In the genomic region with DNA sequence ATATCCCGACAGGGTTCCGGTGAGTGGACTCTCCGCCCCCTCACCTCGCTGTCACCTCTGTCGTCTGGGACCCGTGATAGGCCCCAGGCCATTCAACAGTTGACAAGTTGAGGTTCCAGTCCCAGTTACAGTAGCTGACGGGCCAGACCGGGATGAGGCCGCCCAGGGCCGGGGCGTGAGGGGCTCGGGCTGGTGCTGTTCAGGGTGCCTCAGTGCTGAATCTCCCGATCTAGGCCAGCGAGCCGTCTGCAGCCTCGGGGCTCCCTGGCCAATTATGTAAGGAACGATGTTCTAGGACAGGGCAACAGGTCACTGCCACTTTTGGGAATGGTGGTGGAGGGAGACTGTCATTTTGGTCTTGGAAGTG, we compare ENCODE assay signal across 8 cellular contexts. TPM values are rescaled to one million over a fixed set of nuclear protein-coding genes. Genes with fewer than 3 reads are reported as not detected.
DNase-seq lines count a peak whose midpoint lies in the region; ATAC-seq lines count a peak whose summit lies in the region.

No MANE protein-coding gene starts in this region.

- H3K9me3 ChIP-seq in CD8-positive, alpha-beta memory T cell (ENCODE audit: low read length), result no peaks in the 10 kb centered on the region
- H3K9me3 ChIP-seq in naive thymus-derived CD4-positive, alpha-beta T cell (ENCODE audit: control insufficient read depth in 2 of 3, low read length in 3 of 3), result no peaks in the 10 kb centered on the region

- no peaks in the 10 kb centered on the region for H3K9me3 Mint-ChIP-seq in CD8-positive, alpha-beta memory T cell
- no peaks in the 10 kb centered on the region for H3K9me3 Mint-ChIP-seq in T-cell
- H3K9me3 Mint-ChIP-seq in effector memory CD8-positive, alpha-beta T cell, result no peaks in the 10 kb centered on the region
- peaks cover 0 to 2% (median 0%) of the 10 kb centered on the region in 11 donors for H3K9me3 Mint-ChIP-seq in naive thymus-derived CD4-positive, alpha-beta T cell

- H3K4me1 Mint-ChIP-seq in CD8-positive, alpha-beta memory T cell, result peaks cover 45 to 61% (median 57%) of the 10 kb centered on the region in 3 donors
- H3K4me1 Mint-ChIP-seq in T-cell, result peaks cover 38 to 53% (median 50%) of the 10 kb centered on the region in 3 donors
- peaks cover 22 to 43% of the 10 kb centered on the region in 2 donors for H3K4me1 Mint-ChIP-seq in effector memory CD8-positive, alpha-beta T cell (ENCODE audit: low read depth in 2 of 2)
- peaks cover 25 to 52% (median 49%) of the 10 kb centered on the region in 7 donors for H3K4me1 Mint-ChIP-seq in naive thymus-derived CD4-positive, alpha-beta T cell

- POLR2A ChIA-PET in CD8-positive, alpha-beta memory T cell (lab: Charles Lee), result interaction anchor here (0.5 to 2.8 kb wide), 7 partner anchors 11 to 133 kb away, joined by 4 to 35 read pairs (median 13); partner anchors contain the start of genes ADAT1, KARS1, TERF2IP and TMEM231
- POLR2A ChIA-PET in T-cell (lab: Charles Lee), result interaction anchor here in 1 of 2 donors (1.1 to 3.2 kb wide), 4 partner anchors 11 to 80 kb away, joined by 3 to 14 read pairs (median 12); partner anchors contain the start of genes ADAT1, KARS1, TERF2IP and TMEM231
- POLR2A ChIA-PET in naive thymus-derived CD4-positive, alpha-beta T cell (lab: Charles Lee), result interaction anchor here (0.8 to 5.4 kb wide), 9 partner anchors 9 to 133 kb away, joined by 3 to 45 read pairs (median 7); partner anchors contain the start of genes ADAT1, CFDP1, KARS1 and TERF2IP

- peak; percentile 10 to 61 (median 23) for DNase-seq in CD8-positive, alpha-beta memory T cell
- DNase-seq in T-cell (peak in 11 of 34 experiments; percentile 4 to 35 (median 11)), GM19238 (ENCODE audit: insufficient read length, low spot score) (no peak), NCI-H1105 treated with DMSO at 0.1 percent for 48 hours (lab: John Stamatoyannopoulos, UW) (no peak), inferior parietal cortex (ENCODE audit: extremely low spot score) (no peak)
- peak in 2 of 3 experiments; percentile 18 to 22 for DNase-seq in effector memory CD8-positive, alpha-beta T cell
- peak in 6 of 9 donors; percentile 8 to 40 (median 18) for DNase-seq in naive thymus-derived CD4-positive, alpha-beta T cell

- peak overlapping the region; percentile 85 for H3K4me3 ChIP-seq in CD8-positive, alpha-beta memory T cell (ENCODE audit: low read length)
- peak overlapping the region; percentile 93 for H3K4me3 ChIP-seq in naive thymus-derived CD4-positive, alpha-beta T cell (ENCODE audit: low read length)

- peaks cover 7 to 14% of the 10 kb centered on the region in 2 donors for H3K27me3 Mint-ChIP-seq in CD8-positive, alpha-beta memory T cell
- peaks cover 9 to 10% of the 10 kb centered on the region in 2 donors for H3K27me3 Mint-ChIP-seq in T-cell
- peaks cover 19 to 27% of the 10 kb centered on the region in 2 donors for H3K27me3 Mint-ChIP-seq in effector memory CD8-positive, alpha-beta T cell
- peaks cover 8 to 16% (median 13%) of the 10 kb centered on the region in 5 donors for H3K27me3 Mint-ChIP-seq in naive thymus-derived CD4-positive, alpha-beta T cell

- no peaks in the 10 kb centered on the region for H3K27me3 ChIP-seq in CD8-positive, alpha-beta memory T cell (ENCODE audit: insufficient read depth, low read length, poor library complexity, severe bottlenecking)
- H3K27me3 ChIP-seq in naive thymus-derived CD4-positive, alpha-beta T cell (ENCODE audit: control insufficient read depth in 2 of 2, insufficient read depth in 2 of 2, low read length in 2 of 2), result no peaks in the 10 kb centered on the region

- intact Hi-C loops in naive thymus-derived CD4-positive, alpha-beta T cell (cut with micrococcal nuclease), result loop anchor here (1.0 to 10.0 kb wide), 14 partner anchors 11 to 1624 kb away; partner anchors contain the start of genes ADAT1 (in 2 of the 2), CFDP1 (in 2 of the 2), KARS1 (in 2 of the 2) and TERF2IP (in 2 of the 2)

- peak overlapping the region; percentile 74 to 92 (median 82) for H3K27ac Mint-ChIP-seq in CD8-positive, alpha-beta memory T cell
- peak overlapping the region in 1 of 2 donors; percentile 66 for H3K27ac Mint-ChIP-seq in T-cell
- H3K27ac Mint-ChIP-seq in effector memory CD8-positive, alpha-beta T cell, result peak overlapping the region; percentile 92 to 94
- H3K27ac Mint-ChIP-seq in naive thymus-derived CD4-positive, alpha-beta T cell, result peak overlapping the region in 8 of 9 donors; percentile 55 to 93 (median 84)

- H3K4me1 ChIP-seq in CD8-positive, alpha-beta memory T cell (ENCODE audit: insufficient read depth, low read length), result peaks cover 36% of the 10 kb centered on the region
- H3K4me1 ChIP-seq in naive thymus-derived CD4-positive, alpha-beta T cell (ENCODE audit: control insufficient read depth in 2 of 2, insufficient read depth in 2 of 2, low read length in 2 of 2), result peaks cover 20 to 27% of the 10 kb centered on the region in 2 donors

- peak; percentile 3 for ATAC-seq in HG02610 (IDR thresholded peaks at IDR 0.05; ENCODE audit: unreplicated experiment)
- ATAC-seq in T-cell (replicated peaks in 1 of 4), result peak in 2 of 4 experiments; percentile 1
- peak; percentile 2 for ATAC-seq in effector memory CD8-positive, alpha-beta T cell (replicated peaks)
- ATAC-seq in naive thymus-derived CD4-positive, alpha-beta T cell, result peak; percentile 1

- H3K27ac ChIP-seq in CD8-positive, alpha-beta memory T cell (ENCODE audit: low read depth, low read length), result peak overlapping the region; percentile 83
- H3K27ac ChIP-seq in naive thymus-derived CD4-positive, alpha-beta T cell (ENCODE audit: low read depth, low read length), result peak overlapping the region; percentile 90

- peaks cover 29% of the 10 kb centered on the region for H3K36me3 ChIP-seq in CD8-positive, alpha-beta memory T cell (ENCODE audit: insufficient read depth, low read length)
- H3K36me3 ChIP-seq in naive thymus-derived CD4-positive, alpha-beta T cell (ENCODE audit: control insufficient read depth in 2 of 3, insufficient read depth in 3 of 3, low read length in 3 of 3), result peaks cover 10 to 43% (median 16%) of the 10 kb centered on the region in 3 experiments

- H3K36me3 Mint-ChIP-seq in CD8-positive, alpha-beta memory T cell, result peaks cover 0 to 50% (median 7%) of the 10 kb centered on the region in 3 donors
- H3K36me3 Mint-ChIP-seq in T-cell, result peaks cover 15% of the 10 kb centered on the region
- peaks cover 30% of the 10 kb centered on the region for H3K36me3 Mint-ChIP-seq in effector memory CD8-positive, alpha-beta T cell (ENCODE audit: insufficient read depth)
- H3K36me3 Mint-ChIP-seq in naive thymus-derived CD4-positive, alpha-beta T cell, result peaks cover 0 to 12% (median 4%) of the 10 kb centered on the region in 5 donors

- CTCF ChIA-PET in CD8-positive, alpha-beta memory T cell (lab: Charles Lee), result interaction anchor here (0.9 to 2.9 kb wide), 7 partner anchors 8 to 81 kb away, joined by 3 to 12 read pairs (median 10); partner anchors contain the start of genes KARS1, TERF2IP and TMEM231
- CTCF ChIA-PET in T-cell (lab: Charles Lee), result interaction anchor here (2.2 to 3.5 kb wide), 3 partner anchors 50 to 55 kb away, joined by 14 to 24 read pairs (median 19); partner anchors contain the start of gene ADAT1 (in 1 of the 2)
- CTCF ChIA-PET in naive thymus-derived CD4-positive, alpha-beta T cell (lab: Charles Lee), result interaction anchor here (0.5 to 1.5 kb wide), 3 partner anchors 11 to 708 kb away, joined by 3 to 4 read pairs (median 3); partner anchors contain the start of gene TMEM231

- H3K4me3 Mint-ChIP-seq in CD8-positive, alpha-beta memory T cell, result peak overlapping the region; percentile 92 to 100 (median 96)
- H3K4me3 Mint-ChIP-seq in T-cell, result peak overlapping the region; percentile 89 to 100 (median 99)
- peak overlapping the region; percentile 86 to 89 for H3K4me3 Mint-ChIP-seq in effector memory CD8-positive, alpha-beta T cell
- H3K4me3 Mint-ChIP-seq in naive thymus-derived CD4-positive, alpha-beta T cell, result peak overlapping the region; percentile 86 to 100 (median 96)

RNA-seq across cellular contexts. Expression of gene GABARAPL2, which starts 0.7 kb away (rescaled TPM):
- 10 to 100 TPM; 61.7 to 66.2 TPM for total RNA-seq in CD8-positive, alpha-beta memory T cell
- 331 TPM for polyA plus RNA-seq in CD8-positive, alpha-beta memory T cell
- total RNA-seq in T-cell, result 10 to 100 TPM; 70.9 to 78.6 (median 76.4) TPM
- 10 to 100 TPM; 57.9 to 81.2 (median 75.6) TPM for total RNA-seq in naive thymus-derived CD4-positive, alpha-beta T cell
- 100 to 1,000 TPM; 187 to 293 TPM for polyA plus RNA-seq in naive thymus-derived CD4-positive, alpha-beta T cell

RNA-seq across cellular contexts. Expression of gene TMEM231, which starts 10.8 kb away (rescaled TPM):
- 1 to 10 TPM; 5.3 to 5.4 TPM for total RNA-seq in CD8-positive, alpha-beta memory T cell
- polyA plus RNA-seq in CD8-positive, alpha-beta memory T cell, result 3.4 TPM
- total RNA-seq in T-cell, result 1 to 10 TPM; 1.5 to 3.0 (median 2.1) TPM
- 1 to 10 TPM; 1.5 to 3.9 (median 3.4) TPM for total RNA-seq in naive thymus-derived CD4-positive, alpha-beta T cell
- polyA plus RNA-seq in naive thymus-derived CD4-positive, alpha-beta T cell, result 1 to 10 TPM; 1.3 to 2.4 TPM

RNA-seq across cellular contexts. Expression of gene CHST5, which starts 31.0 kb away (rescaled TPM):
- total RNA-seq in CD8-positive, alpha-beta memory T cell, result not detected
- not detected for polyA plus RNA-seq in CD8-positive, alpha-beta memory T cell
- total RNA-seq in T-cell, result under 1 TPM in 1 of 5 donors, not detected in 4; 0.09 TPM
- total RNA-seq in naive thymus-derived CD4-positive, alpha-beta T cell, result not detected
- not detected for polyA plus RNA-seq in naive thymus-derived CD4-positive, alpha-beta T cell

RNA-seq across cellular contexts. Expression of gene ADAT1, which starts 56.2 kb away (rescaled TPM):
- 10 to 100 TPM; 57.9 to 59.8 TPM for total RNA-seq in CD8-positive, alpha-beta memory T cell
- polyA plus RNA-seq in CD8-positive, alpha-beta memory T cell, result 70.5 TPM
- total RNA-seq in T-cell, result 10 to 100 TPM; 62.9 to 79.2 (median 72.0) TPM
- total RNA-seq in naive thymus-derived CD4-positive, alpha-beta T cell, result 10 to 100 TPM; 41.3 to 69.4 (median 63.6) TPM
- polyA plus RNA-seq in naive thymus-derived CD4-positive, alpha-beta T cell, result 10 to 100 TPM; 35.6 to 36.1 TPM

Comparison
In these comparisons a context has a peak if more than half of its experiments do, and no peak if none do; other contexts are left out.
1. DNase-seq: peak in CD8-positive, alpha-beta memory T cell (5 of 5), effector memory CD8-positive, alpha-beta T cell (2 of 3) and naive thymus-derived CD4-positive, alpha-beta T cell (6 of 9); none in GM19238 (single experiment), NCI-H1105 treated with DMSO at 0.1 percent for 48 hours (single experiment) and inferior parietal cortex (single experiment).
2. Peak in every context shown above with its lines, with median percentiles within 50 percentile points of each other: H3K4me3 Mint-ChIP-seq.